ENCODE assay signal across 25 cellular contexts in genomic region chr10:29970576-29970975, GRCh38.
A peak's percentile ranks its signal among the peaks of the same experiment; 100 is the strongest.
DNase-seq lines count a peak whose midpoint lies in the region; ATAC-seq, FAIRE-seq and TF ChIP-seq lines count a peak whose summit lies in the region.
"Had no signal": no experiment of that assay in that cellular context is flagged by ENCODE, and none has a peak within 500 bp of the region (broad histone marks: within the 10 kb centered on the region; RNA-seq: fewer than 3 reads in every experiment).

No MANE protein-coding gene starts in this region.

- H3K27ac ChIP-seq in IMR-90 (ENCODE audit: insufficient read depth, low read length) (no peak overlapping the region), endothelial cell of umbilical vein (ENCODE audit: insufficient read depth, low read depth, low read length) (no peak overlapping the region), psoas muscle (peak overlapping the region; percentile 77)

- no peak overlapping the region for H4K5ac ChIP-seq in IMR-90 (ENCODE audit: low read depth, low read length)

- no peak overlapping the region for H3K23ac ChIP-seq in IMR-90 (ENCODE audit: low read depth, low read length)

- no peak overlapping the region for H2BK15ac ChIP-seq in IMR-90 (ENCODE audit: low read depth, low read length)

- dilution Hi-C loops in IMR-90 (cut with HindIII; ENCODE audit: low sequenced_read_pairs, unreplicated experiment), result no loop called here
- dilution Hi-C loops in endothelial cell of umbilical vein (cut with MboI; ENCODE audit: extremely low pct_ligation_motif_present, low sequenced_read_pairs), result no loop called here

- in situ Hi-C loops in IMR-90 (cut with MboI; ENCODE audit: low sequenced_read_pairs), result no loop called here

- no CpG with 5 or more reads among the region's 2 CpGs for WGBS in IMR-90 (ENCODE audit: extremely low coverage in 2 of 2, insufficient read length in 1 of 2), 2 experiments
- 70 to 78% (median 76%) methylated on average over 2 of the region's 2 CpGs for WGBS in psoas muscle, 3 donors

- peak overlapping the region; percentile 63; the same call in 1 of the 2 replicates for H3K14ac ChIP-seq in IMR-90 (replicated peaks; ENCODE audit: low read depth, low read length)

- ATAC-seq in IMR-90 (ENCODE audit: low read depth) (no peak), psoas muscle (no peak)
- ATAC-seq: PC-3 had no signal

- no peak overlapping the region for H2BK5ac ChIP-seq in IMR-90 (ENCODE audit: low read depth, low read length, poor library complexity, severe bottlenecking)

- DNase-seq in HTR-8/SVneo (ENCODE audit: insufficient read length, low spot score), result no peak
- no peak for DNase-seq in IMR-90
- DNase-seq in endothelial cell of umbilical vein (ENCODE audit: low read depth, low spot score), result peak; percentile 34
- DNase-seq in psoas muscle, result no peak
- no peak for DNase-seq in DMS79 (lab: John Stamatoyannopoulos, UW)
- DNase-seq in NCI-H2196 treated with DMSO at 0.1 percent for 48 hours (lab: John Stamatoyannopoulos, UW; ENCODE audit: unreplicated experiment), result no peak
- no peak for DNase-seq in HuH-7 (ENCODE audit: low spot score)
- DNase-seq: C1 segment of cervical spinal cord; CD4-positive, alpha-beta memory T cell; COR-L47; DMS53; Karpas-422; MV-4-11; NCI-H1105; NCI-H1436 treated with DMSO at 0.1 percent for 48 hours; NCI-H187 treated with DMSO at 0.1 percent for 48 hours; NCI-H2107; NCI-H446 treated with DMSO at 0.1 percent for 48 hours; NCI-H526; NCI-H82; NK-92 treated with Interleukin-12 subunit alpha and Interleukin-12 subunit beta, amount 100 ng/mL, for 24 hours; PC-3; SHP77 had no signal

- CTCF ChIA-PET in IMR-90 (lab: Yijun Ruan, JAX), result no interaction called here
- CTCF ChIA-PET in endothelial cell of umbilical vein (lab: Charles Lee), result no interaction called here

- POLR2A ChIA-PET in IMR-90 (lab: Charles Lee; ENCODE audit: unreplicated experiment) (no interaction called here), endothelial cell of umbilical vein (lab: Charles Lee) (no interaction called here)

- no peaks in the 10 kb centered on the region for H3K79me1 ChIP-seq in IMR-90 (ENCODE audit: low read depth in 1 of 2, low read length in 2 of 2)

- no peak overlapping the region for H3K4me2 ChIP-seq in IMR-90 (ENCODE audit: low read depth, low read length)
- H3K4me2 ChIP-seq in endothelial cell of umbilical vein (ENCODE audit: insufficient read depth, low read length), result no peak overlapping the region

- TF ChIP-seq RAD21 in IMR-90 (IDR thresholded peaks at IDR 0.05; ENCODE audit: low read length), result no peak

- BruUV-seq in IMR-90 (replicated peaks; lab: Mats Ljungman, UMichigan) (no TSS peak), endothelial cell of umbilical vein (replicated peaks; lab: Mats Ljungman, UMichigan) (no TSS peak)

- no peak overlapping the region for H2AK9ac ChIP-seq in IMR-90 (replicated peaks; ENCODE audit: low read depth, low read length, poor library complexity)

- no peak overlapping the region for H3K18ac ChIP-seq in IMR-90 (ENCODE audit: low read depth, low read length)

- no peak overlapping the region for H3K9ac ChIP-seq in IMR-90 (ENCODE audit: low read depth, low read length)
- no peak overlapping the region for H3K9ac ChIP-seq in endothelial cell of umbilical vein (replicated peaks; ENCODE audit: extremely low read depth, insufficient read depth, low read length)

- no peak for TF ChIP-seq CTCF in IMR-90 (conservative IDR thresholded peaks at IDR 0.05; ENCODE audit: low read depth, low read length)
- no peak for TF ChIP-seq CTCF in endothelial cell of umbilical vein (IDR thresholded peaks at IDR 0.05; ENCODE audit: extremely low read depth in 1 of 2, insufficient read depth in 1 of 2, low read depth in 1 of 2, low read length in 2 of 2)
- no peak for TF ChIP-seq CTCF in psoas muscle (IDR thresholded peaks at IDR 0.05)

- H3K9me3 ChIP-seq in IMR-90 (ENCODE audit: control insufficient read depth, insufficient read depth, low read length), result peaks cover 3% of the 10 kb centered on the region; the same call in 1 of the 2 replicates
- H3K9me3 ChIP-seq in endothelial cell of umbilical vein (replicated peaks; ENCODE audit: control insufficient read depth, insufficient read depth, low read length), result no peaks in the 10 kb centered on the region
- no peaks in the 10 kb centered on the region for H3K9me3 ChIP-seq in psoas muscle

- intact Hi-C loops in IMR-90 (cut with micrococcal nuclease) (no loop called here), endothelial cell of umbilical vein (cut with micrococcal nuclease) (no loop called here), psoas muscle (cut with DNase I) (no loop called here)

- H2AFZ ChIP-seq in IMR-90 (replicated peaks; ENCODE audit: low read length, poor library complexity) (no peak overlapping the region), endothelial cell of umbilical vein (ENCODE audit: low read depth, low read length) (no peak overlapping the region)

- H4K20me1 ChIP-seq in IMR-90 (ENCODE audit: insufficient read depth, low read length), result no peaks in the 10 kb centered on the region
- no peaks in the 10 kb centered on the region for H4K20me1 ChIP-seq in endothelial cell of umbilical vein (replicated peaks; ENCODE audit: control insufficient read depth, extremely low read depth, insufficient read depth, low read length)

- H3K56ac ChIP-seq in IMR-90 (ENCODE audit: extremely low read depth, insufficient read depth, low read length), result no peak overlapping the region

- no peak overlapping the region for H3K4me3 ChIP-seq in IMR-90 (ENCODE audit: insufficient read depth, low read depth, low read length)
- no peak overlapping the region for H3K4me3 ChIP-seq in endothelial cell of umbilical vein (replicated peaks in 1 of 3; ENCODE audit: insufficient read depth in 1 of 3, low read depth in 1 of 3, low read length in 3 of 3)
- no peak overlapping the region for H3K4me3 ChIP-seq in psoas muscle

- no peak overlapping the region for H4K91ac ChIP-seq in IMR-90 (ENCODE audit: insufficient read depth, low read depth, low read length)

- no peaks in the 10 kb centered on the region for H3K9me1 ChIP-seq in IMR-90 (ENCODE audit: insufficient read depth, low read length)
- no peaks in the 10 kb centered on the region for H3K9me1 ChIP-seq in endothelial cell of umbilical vein (replicated peaks; ENCODE audit: control insufficient read depth, extremely low read depth, insufficient read depth, low read length)

- H4K8ac ChIP-seq in IMR-90 (ENCODE audit: low read depth in 2 of 2, low read length in 2 of 2), result no peak overlapping the region

- no peak overlapping the region for H2BK20ac ChIP-seq in IMR-90 (ENCODE audit: low read depth, low read length)

- FAIRE-seq in HTR-8/SVneo (lab: Jason Lieb, UNC) (peak; percentile 26), endothelial cell of umbilical vein (lab: Jason Lieb, UNC) (peak; percentile 40)
- FAIRE-seq: G401.6, H54 had no signal

- no peak overlapping the region for H3K4ac ChIP-seq in IMR-90 (ENCODE audit: low read depth, low read length)

- H3K27me3 ChIP-seq in IMR-90 (ENCODE audit: control insufficient read depth, insufficient read depth, low read length), result no peaks in the 10 kb centered on the region; the same call in 1 of the 2 replicates
- H3K27me3 ChIP-seq in endothelial cell of umbilical vein (ENCODE audit: control insufficient read depth in 2 of 2, insufficient read depth in 2 of 2, low read length in 2 of 2), result no peaks in the 10 kb centered on the region
- no peaks in the 10 kb centered on the region for H3K27me3 ChIP-seq in psoas muscle (ENCODE audit: insufficient read depth in 3 of 3, low read length in 2 of 3)

- H3K4me1 ChIP-seq in IMR-90 (ENCODE audit: control insufficient read depth, insufficient read depth, low read length) (peaks cover 2% of the 10 kb centered on the region; the same call in 1 of the 2 replicates), endothelial cell of umbilical vein (ENCODE audit: control insufficient read depth, extremely low read depth, insufficient read depth, low read length) (peaks cover 17% of the 10 kb centered on the region), psoas muscle (peaks cover 26% of the 10 kb centered on the region)

- no peaks in the 10 kb centered on the region for H3K79me2 ChIP-seq in endothelial cell of umbilical vein (ENCODE audit: control insufficient read depth, insufficient read depth, low read length)

- TF ChIP-seq POLR2A in IMR-90 (IDR thresholded peaks at IDR 0.05; ENCODE audit: low read depth, low read length) (no peak), endothelial cell of umbilical vein (IDR thresholded peaks at IDR 0.05; ENCODE audit: low read depth, low read length) (no peak)

- no peak overlapping the region for H2BK120ac ChIP-seq in IMR-90 (ENCODE audit: low read depth, low read length)

- H3K36me3 ChIP-seq in IMR-90 (ENCODE audit: control insufficient read depth, insufficient read depth, low read length), result no peaks in the 10 kb centered on the region
- no peaks in the 10 kb centered on the region for H3K36me3 ChIP-seq in endothelial cell of umbilical vein (ENCODE audit: control insufficient read depth in 2 of 2, extremely low read depth in 1 of 2, insufficient read depth in 2 of 2, low read length in 2 of 2)
- no peaks in the 10 kb centered on the region for H3K36me3 ChIP-seq in psoas muscle (ENCODE audit: insufficient read depth in 1 of 2, low read depth in 1 of 2)

- peak overlapping the region; percentile 24; the same call in 1 of the 2 replicates for H2AK5ac ChIP-seq in IMR-90 (ENCODE audit: low read depth, low read length)

TF ChIP-seq in IMR-90, 13 proteins besides CTCF, POLR2A, EP300 and RAD21:
- no peak for TF ChIP-seq MAFK (IDR thresholded peaks at IDR 0.05; ENCODE audit: low read depth, low read length)

TF ChIP-seq in endothelial cell of umbilical vein, 7 proteins besides CTCF, POLR2A, EP300 and RAD21:
- TF ChIP-seq JUN (IDR thresholded peaks at IDR 0.05; ENCODE audit: borderline replicate concordance, insufficient read depth, insufficient read length, low read depth), result no peak
- no peak for TF ChIP-seq MYC (IDR thresholded peaks at IDR 0.05; ENCODE audit: low read depth, low read length)
- no peak for TF ChIP-seq MAX (IDR thresholded peaks at IDR 0.05; ENCODE audit: insufficient read depth, insufficient read length)
- TF ChIP-seq GATA2 (IDR thresholded peaks at IDR 0.05; ENCODE audit: insufficient read depth, insufficient read length, low read depth, low read length), result no peak
- TF ChIP-seq POLR2AphosphoS5 (IDR thresholded peaks at IDR 0.05; ENCODE audit: insufficient read depth, low read depth, low read length), result no peak
- TF ChIP-seq FOS (IDR thresholded peaks at IDR 0.05; ENCODE audit: borderline replicate concordance, insufficient read depth, low read length), result no peak
- TF ChIP-seq EZH2 (IDR thresholded peaks at IDR 0.05; ENCODE audit: borderline replicate concordance, low read depth, low read length, severe bottlenecking), result no peak
TF ChIP-seq in endothelial cell of umbilical vein: peak in this region for 0.
